Comparison of ENCODE assay signal across 15 cellular contexts in the genomic region with DNA sequence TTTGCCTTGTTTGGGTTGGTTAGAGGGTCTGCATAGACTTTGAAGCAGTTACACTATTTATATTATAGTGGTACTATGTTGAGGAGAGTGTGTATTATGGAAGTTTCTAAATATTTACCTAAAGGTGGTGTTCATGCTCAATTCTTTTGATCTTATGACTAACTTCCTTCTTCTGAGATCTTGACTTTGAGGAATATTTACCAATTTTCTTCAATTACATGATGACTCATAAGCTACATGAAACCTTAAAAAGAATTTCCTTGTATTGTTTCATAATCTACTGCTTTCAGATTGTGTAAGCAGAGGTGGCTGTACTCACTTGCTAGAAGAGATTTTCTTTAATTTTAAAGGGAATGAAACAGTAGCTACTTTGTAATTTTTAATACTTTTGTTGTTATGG.
DNase-seq lines count a peak whose midpoint lies in the region; ATAC-seq, FAIRE-seq and TF ChIP-seq lines count a peak whose summit lies in the region.
"Had no signal": no experiment of that assay in that cellular context is flagged by ENCODE, and none has a peak within 500 bp of the region (broad histone marks: within the 10 kb centered on the region; RNA-seq: fewer than 3 reads in every experiment).

No MANE protein-coding gene starts in this region.

- no peak overlapping the region for H3K4me3 ChIP-seq in astrocyte of the spinal cord (ENCODE audit: low read depth, low read length)
- H3K4me3 ChIP-seq in retinal pigment epithelial cell (ENCODE audit: low read length): no peak overlapping the region
- H3K4me3 ChIP-seq: adrenal gland, prostate gland had no signal

- FAIRE-seq in GM12892 (lab: Jason Lieb, UNC): no peak
- FAIRE-seq: TTC549 had no signal

- H3K36me3 Mint-ChIP-seq in natural killer cell: peaks cover 7% of the 10 kb centered on the region
- H3K36me3 Mint-ChIP-seq: CD8-positive, alpha-beta memory T cell had no signal

- no peak overlapping the region for H3K4me3 Mint-ChIP-seq in natural killer cell
- H3K4me3 Mint-ChIP-seq: CD8-positive, alpha-beta memory T cell had no signal

- no peaks in the 10 kb centered on the region for H3K4me1 Mint-ChIP-seq in natural killer cell
- H3K4me1 Mint-ChIP-seq: CD8-positive, alpha-beta memory T cell had no signal

- DNase-seq in M059J (ENCODE audit: low read depth) (peak; percentile 5), astrocyte of the spinal cord (ENCODE audit: low read depth, low spot score) (peak; percentile 55), retinal pigment epithelial cell (ENCODE audit: low read depth) (peak; percentile 43), GM12892 (ENCODE audit: insufficient read length) (no peak), natural killer cell (no peak)
- no peak for DNase-seq in activated CD8-positive, alpha-beta memory T cell treated with anti-CD3 and anti-CD28 coated beads for 24 hours
- DNase-seq: activated CD8-positive, alpha-beta memory T cell treated with anti-CD3 and anti-CD28 coated beads, Interleukin-2, amount 50 U/mL, for 48 hours; adrenal gland; CD8-positive, alpha-beta memory T cell; effector memory CD4-positive, alpha-beta T cell had no signal

- H3K27me3 Mint-ChIP-seq in natural killer cell (ENCODE audit: low read depth in 2 of 2): no peaks in the 10 kb centered on the region
- H3K27me3 Mint-ChIP-seq: CD8-positive, alpha-beta memory T cell had no signal

- H3K9me3 Mint-ChIP-seq in natural killer cell: peaks cover 13 to 20% of the 10 kb centered on the region in 2 donors

- TF ChIP-seq CTCF in astrocyte of the spinal cord (IDR thresholded peaks at IDR 0.05; ENCODE audit: low read depth, low read length): no peak
- no peak for TF ChIP-seq CTCF in retinal pigment epithelial cell (conservative IDR thresholded peaks at IDR 0.05; ENCODE audit: low read depth, low read length)
- no peak for TF ChIP-seq CTCF in natural killer cell (IDR thresholded peaks at IDR 0.05)

- intact Hi-C loops in natural killer cell (cut with micrococcal nuclease): no loop called here

- ATAC-seq in GM21786 (IDR thresholded peaks at IDR 0.05; ENCODE audit: unreplicated experiment) (peak; percentile 39), GM21367 (IDR thresholded peaks at IDR 0.05; ENCODE audit: unreplicated experiment) (no peak), natural killer cell (no peak)
- ATAC-seq: Panc1 had no signal

- TF ChIP-seq POLR2A in GM12892 (IDR thresholded peaks at IDR 0.05; ENCODE audit: low read depth, low read length): no peak

- in situ Hi-C loops in astrocyte of the spinal cord (cut with HindIII; ENCODE audit: low sequenced_read_pairs): no loop called here

- no peak overlapping the region for H3K27ac Mint-ChIP-seq in natural killer cell
- H3K27ac Mint-ChIP-seq: CD8-positive, alpha-beta memory T cell had no signal

Comparison
In these comparisons a context has a peak if more than half of its experiments do, and no peak if none do; other contexts are left out.
1. DNase-seq: peak in M059J (single experiment), astrocyte of the spinal cord (single experiment) and retinal pigment epithelial cell (single experiment); none in GM12892 (single experiment), natural killer cell (single experiment) and activated CD8-positive, alpha-beta memory T cell treated with anti-CD3 and anti-CD28 coated beads for 24 hours (single experiment).